10 cellular contexts compared by ENCODE assay signal in genomic region chr10:131997366-131998049, GRCh38. TPM values are rescaled to one million over a fixed set of nuclear protein-coding genes. Genes with fewer than 3 reads are reported as not detected.
A peak's percentile ranks its signal among the peaks of the same experiment; 100 is the strongest.
DNase-seq lines count a peak whose midpoint lies in the region; ATAC-seq, FAIRE-seq and TF ChIP-seq lines count a peak whose summit lies in the region.
"Had no signal": no experiment of that assay in that cellular context is flagged by ENCODE, and none has a peak within 500 bp of the region (broad histone marks: within the 10 kb centered on the region; RNA-seq: fewer than 3 reads in every experiment).

No MANE protein-coding gene starts in this region.

- POLR2A ChIA-PET in HEK293 (lab: Yijun Ruan, JAX), result interaction anchor here (1.4 kb wide), 1 partner anchor 14 kb away, joined by 3 read pairs; no protein-coding TSS in a partner anchor

- H3K4me3 Mint-ChIP-seq in astrocyte (ENCODE audit: unreplicated experiment), result no peak overlapping the region
- H3K4me3 Mint-ChIP-seq in stimulated activated effector memory CD8-positive, alpha-beta T cell treated with anti-CD3 and anti-CD28 coated beads, Interleukin-12 subunit alpha, Interleukin-12 subunit beta, amount 100 ng/mL, for 72 hours, result no peak overlapping the region
- no peak overlapping the region for H3K4me3 Mint-ChIP-seq in activated T-cell treated with anti-CD3 and anti-CD28 coated beads, Interleukin-2, amount 50 U/mL, for 72 hours
- H3K4me3 Mint-ChIP-seq: activated CD4-positive, alpha-beta T cell treated with anti-CD3 and anti-CD28 coated beads, Interleukin-2, amount 10 ng/mL, durations not matched to agents 7 days and 5 days; neural crest cell had no signal

- peaks cover 31% of the 10 kb centered on the region for H3K27me3 Mint-ChIP-seq in astrocyte (ENCODE audit: low read depth, unreplicated experiment)
- H3K27me3 Mint-ChIP-seq in activated T-cell treated with anti-CD3 and anti-CD28 coated beads, Interleukin-2, amount 50 U/mL, for 72 hours (ENCODE audit: low read depth), result no peaks in the 10 kb centered on the region
- H3K27me3 Mint-ChIP-seq: activated CD4-positive, alpha-beta T cell treated with anti-CD3 and anti-CD28 coated beads, Interleukin-2, amount 10 ng/mL, durations not matched to agents 7 days and 5 days had no signal

- H3K4me1 ChIP-seq in HEK293 (ENCODE audit: control insufficient read depth, insufficient read depth, low read length), result no peaks in the 10 kb centered on the region
- no peaks in the 10 kb centered on the region for H3K4me1 ChIP-seq in astrocyte (ENCODE audit: insufficient read depth, low read length)

- H3K4me2 ChIP-seq in astrocyte (ENCODE audit: low read length), result peak overlapping the region; percentile 49

- H3K4me3 ChIP-seq in HEK293 (ENCODE audit: low read depth, low read length), result no peak overlapping the region
- H3K4me3 ChIP-seq in astrocyte (ENCODE audit: insufficient read depth, low read depth, low read length), result no peak overlapping the region

- H3K27ac ChIP-seq in HEK293 (ENCODE audit: extremely low read depth, low read depth, low read length) (no peak overlapping the region), astrocyte (ENCODE audit: low read depth, low read length) (no peak overlapping the region)

- peak overlapping the region; percentile 50 for H2AFZ ChIP-seq in astrocyte (ENCODE audit: low read depth, low read length)

- ATAC-seq in stimulated activated effector memory CD8-positive, alpha-beta T cell treated with anti-CD3 and anti-CD28 coated beads, Interleukin-12 subunit alpha, Interleukin-12 subunit beta, amount 100 ng/mL, for 72 hours, result no peak
- ATAC-seq in activated T-cell treated with anti-CD3 and anti-CD28 coated beads, Interleukin-2, amount 50 U/mL, for 72 hours (replicated peaks in 1 of 2), result no peak

- DNase-seq in astrocyte (ENCODE audit: low read depth), result no peak
- peak; percentile 59 for DNase-seq in iPS-NIHi7 (ENCODE audit: extremely low spot score)
- DNase-seq in stimulated activated effector memory CD8-positive, alpha-beta T cell treated with anti-CD3 and anti-CD28 coated beads, Interleukin-12 subunit alpha, Interleukin-12 subunit beta, amount 100 ng/mL, for 72 hours (ENCODE audit: low spot score in 2 of 2), result no peak
- no peak for DNase-seq in stimulated activated CD4-positive, alpha-beta T cell treated with anti-CD3 and anti-CD28 coated beads, Interleukin-2, amount 100 ng/mL, for 48 hours
- no peak for DNase-seq in NCI-H446 treated with DMSO at 0.1 percent for 48 hours (lab: John Stamatoyannopoulos, UW)
- DNase-seq in activated T-cell treated with anti-CD3 and anti-CD28 coated beads, Interleukin-2, amount 50 U/mL, for 72 hours, result no peak
- DNase-seq in SW 1271 (lab: John Stamatoyannopoulos, UW), result no peak
- DNase-seq: activated CD4-positive, alpha-beta T cell treated with anti-CD3 and anti-CD28 coated beads, Interleukin-2, amount 10 ng/mL, durations not matched to agents 7 days and 5 days had no signal

- H3K36me3 Mint-ChIP-seq in astrocyte (ENCODE audit: low read depth, unreplicated experiment), result no peaks in the 10 kb centered on the region
- no peaks in the 10 kb centered on the region for H3K36me3 Mint-ChIP-seq in stimulated activated effector memory CD8-positive, alpha-beta T cell treated with anti-CD3 and anti-CD28 coated beads, Interleukin-12 subunit alpha, Interleukin-12 subunit beta, amount 100 ng/mL, for 72 hours
- H3K36me3 Mint-ChIP-seq in activated T-cell treated with anti-CD3 and anti-CD28 coated beads, Interleukin-2, amount 50 U/mL, for 72 hours (ENCODE audit: insufficient read depth in 2 of 2), result no peaks in the 10 kb centered on the region

- no peaks in the 10 kb centered on the region for H3K9me3 Mint-ChIP-seq in astrocyte (ENCODE audit: unreplicated experiment)
- H3K9me3 Mint-ChIP-seq in stimulated activated effector memory CD8-positive, alpha-beta T cell treated with anti-CD3 and anti-CD28 coated beads, Interleukin-12 subunit alpha, Interleukin-12 subunit beta, amount 100 ng/mL, for 72 hours, result no peaks in the 10 kb centered on the region
- no peaks in the 10 kb centered on the region for H3K9me3 Mint-ChIP-seq in activated T-cell treated with anti-CD3 and anti-CD28 coated beads, Interleukin-2, amount 50 U/mL, for 72 hours
- H3K9me3 Mint-ChIP-seq: activated CD4-positive, alpha-beta T cell treated with anti-CD3 and anti-CD28 coated beads, Interleukin-2, amount 10 ng/mL, durations not matched to agents 7 days and 5 days; neural crest cell had no signal

- CTCF ChIA-PET in HEK293 (lab: Yijun Ruan, JAX), result interaction anchor here (0.6 to 2.2 kb wide), 4 partner anchors 25 to 154 kb away, joined by 3 to 9 read pairs (median 4); no protein-coding TSS in a partner anchor

- H4K20me1 ChIP-seq in astrocyte (ENCODE audit: insufficient read depth, low read length), result no peaks in the 10 kb centered on the region

- no peak overlapping the region for H3K9ac ChIP-seq in astrocyte (ENCODE audit: low read length)

- peak overlapping the region; percentile 22 for H3K27ac Mint-ChIP-seq in astrocyte (ENCODE audit: unreplicated experiment)
- peak overlapping the region; percentile 35 for H3K27ac Mint-ChIP-seq in stimulated activated effector memory CD8-positive, alpha-beta T cell treated with anti-CD3 and anti-CD28 coated beads, Interleukin-12 subunit alpha, Interleukin-12 subunit beta, amount 100 ng/mL, for 72 hours
- H3K27ac Mint-ChIP-seq in activated T-cell treated with anti-CD3 and anti-CD28 coated beads, Interleukin-2, amount 50 U/mL, for 72 hours, result no peak overlapping the region
- H3K27ac Mint-ChIP-seq: activated CD4-positive, alpha-beta T cell treated with anti-CD3 and anti-CD28 coated beads, Interleukin-2, amount 10 ng/mL, durations not matched to agents 7 days and 5 days had no signal

- no peaks in the 10 kb centered on the region for H3K9me3 ChIP-seq in HEK293 (ENCODE audit: control insufficient read depth, insufficient read depth, low read depth, low read length)
- H3K9me3 ChIP-seq in astrocyte (ENCODE audit: insufficient read depth, low read depth, low read length), result no peaks in the 10 kb centered on the region

- peaks cover 8% of the 10 kb centered on the region for H3K4me1 Mint-ChIP-seq in astrocyte (ENCODE audit: low read depth, unreplicated experiment)
- peaks cover 6% of the 10 kb centered on the region for H3K4me1 Mint-ChIP-seq in stimulated activated effector memory CD8-positive, alpha-beta T cell treated with anti-CD3 and anti-CD28 coated beads, Interleukin-12 subunit alpha, Interleukin-12 subunit beta, amount 100 ng/mL, for 72 hours
- H3K4me1 Mint-ChIP-seq in activated T-cell treated with anti-CD3 and anti-CD28 coated beads, Interleukin-2, amount 50 U/mL, for 72 hours (ENCODE audit: low read depth), result no peaks in the 10 kb centered on the region

- H3K27me3 ChIP-seq in astrocyte (ENCODE audit: insufficient read depth, low read length), result peaks cover 4% of the 10 kb centered on the region

- H3K79me2 ChIP-seq in astrocyte (ENCODE audit: insufficient read depth, low read length), result no peaks in the 10 kb centered on the region

- no peak for FAIRE-seq in astrocyte (lab: Jason Lieb, UNC)

- H3K36me3 ChIP-seq in HEK293 (ENCODE audit: control insufficient read depth in 2 of 2, insufficient read depth in 1 of 2, low read length in 2 of 2), result no peaks in the 10 kb centered on the region
- H3K36me3 ChIP-seq in astrocyte (ENCODE audit: insufficient read depth, low read length), result no peaks in the 10 kb centered on the region

- no peak for TF ChIP-seq CTCF in HEK293 (tag by site-specific recombination; IDR thresholded peaks at IDR 0.05)
- TF ChIP-seq CTCF in astrocyte (IDR thresholded peaks at IDR 0.05; ENCODE audit: insufficient read depth, low read depth, low read length), result no peak

TF ChIP-seq in HEK293, 187 proteins besides CTCF, POLR2A, EP300 and RAD21:
- TF ChIP-seq GFI1B (tag by site-specific recombination; IDR thresholded peaks at IDR 0.05) (no peak), BCL11B (tag by site-specific recombination; IDR thresholded peaks at IDR 0.05; ENCODE audit: low read depth) (no peak), ZBTB17 (tag by site-specific recombination; IDR thresholded peaks at IDR 0.05) (peak; percentile 48; the same call in 1 of the 2 replicates), ZNF433 (tag by site-specific recombination; IDR thresholded peaks at IDR 0.05; ENCODE audit: low read depth) (no peak), ZNF600 (tag by site-specific recombination; IDR thresholded peaks at IDR 0.05) (peak; percentile 12; the same call in 1 of the 2 replicates), KLF7 (tag by site-specific recombination; IDR thresholded peaks at IDR 0.05; ENCODE audit: borderline replicate concordance) (no peak), ZIC2 (tag by site-specific recombination; IDR thresholded peaks at IDR 0.05) (peak; percentile 65)

RNA-seq across cellular contexts. Expression of gene BNIP3, which starts 15.8 kb away (rescaled TPM):
- 112 and 141 TPM in 2 replicates for total RNA-seq in astrocyte
- total RNA-seq in activated T-cell treated with anti-CD3 and anti-CD28 coated beads, Interleukin-2, amount 50 U/mL, for 72 hours, result 10 to 100 TPM; 31.3 to 51.7 TPM
